In genomic region chr1:56133517-56134472, GRCh38 we compare ENCODE assay signal across 14 cellular contexts.
DNase-seq lines count a peak whose midpoint lies in the region; ATAC-seq and TF ChIP-seq lines count a peak whose summit lies in the region.
"Had no signal": no experiment of that assay in that cellular context is flagged by ENCODE, and none has a peak within 500 bp of the region (broad histone marks: within the 10 kb centered on the region; RNA-seq: fewer than 3 reads in every experiment).

No MANE protein-coding gene starts in this region.

- in situ Hi-C loops in brain microvascular endothelial cell (cut with HindIII; ENCODE audit: low pct_ligation_motif_present, low sequenced_read_pairs) = no loop called here

- no peaks in the 10 kb centered on the region for H3K36me3 ChIP-seq in brain microvascular endothelial cell (replicated peaks)
- H3K36me3 ChIP-seq: colonic mucosa, SJSA1 had no signal

- peak; percentile 51 for ATAC-seq in GM19455 (IDR thresholded peaks at IDR 0.05; ENCODE audit: unreplicated experiment)
- ATAC-seq in HG03045 (IDR thresholded peaks at IDR 0.05; ENCODE audit: unreplicated experiment) = peak; percentile 59
- ATAC-seq: psoas muscle had no signal

- TF ChIP-seq CTCF in GM12865 (IDR thresholded peaks at IDR 0.05; ENCODE audit: insufficient read depth, low read depth, low read length, missing control alignments) = no peak
- TF ChIP-seq CTCF in fibroblast of pulmonary artery (IDR thresholded peaks at IDR 0.05; ENCODE audit: low read length, missing control alignments) = no peak
- TF ChIP-seq CTCF in brain microvascular endothelial cell (IDR thresholded peaks at IDR 0.05; ENCODE audit: low read depth, low read length, missing control alignments) = no peak

- peak; percentile 61 for DNase-seq in GM12865 (ENCODE audit: low read depth)
- DNase-seq in fibroblast of pulmonary artery (ENCODE audit: low read depth) = peak; percentile 56
- no peak for DNase-seq in activated CD4-positive, alpha-beta T cell treated with anti-CD3 and anti-CD28 coated beads for 1 hour
- DNase-seq in NCI-H1436 treated with DMSO at 0.1 percent for 48 hours (lab: John Stamatoyannopoulos, UW) = no peak
- no peak for DNase-seq in T-helper 1 cell
- no peak for DNase-seq in brain microvascular endothelial cell
- DNase-seq: activated naive CD8-positive, alpha-beta T cell treated with anti-CD3 and anti-CD28 coated beads, Interleukin-2, amount 10 ng/mL, durations not matched to agents 7 days and 5 days; CD4-positive, CD25-positive, alpha-beta regulatory T cell; colonic mucosa; NCI-H1105 treated with DMSO at 0.1 percent for 48 hours; psoas muscle had no signal

- H3K4me3 ChIP-seq in GM12865 (ENCODE audit: low read depth, low read length) (peak overlapping the region; percentile 8), fibroblast of pulmonary artery (replicated peaks; ENCODE audit: low read depth, low read length) (no peak overlapping the region), brain microvascular endothelial cell (ENCODE audit: low read depth, low read length) (no peak overlapping the region)
- H3K4me3 ChIP-seq: colonic mucosa, psoas muscle, SJSA1 had no signal

- no peak overlapping the region for H3K27ac ChIP-seq in brain microvascular endothelial cell
- H3K27ac ChIP-seq: colonic mucosa, psoas muscle, SJSA1 had no signal

- H3K27me3 ChIP-seq in brain microvascular endothelial cell (replicated peaks) = no peaks in the 10 kb centered on the region
- H3K27me3 ChIP-seq: colonic mucosa, SJSA1 had no signal

Comparison
In these comparisons a context has a peak if more than half of its experiments do, and no peak if none do; other contexts are left out.
1. DNase-seq: peak in GM12865 (single experiment) and fibroblast of pulmonary artery (single experiment); none in activated CD4-positive, alpha-beta T cell treated with anti-CD3 and anti-CD28 coated beads for 1 hour (single experiment), NCI-H1436 treated with DMSO at 0.1 percent for 48 hours (single experiment), T-helper 1 cell (0 of 5) and brain microvascular endothelial cell (single experiment).